ENCODE assay signal across 25 cellular contexts in the genomic region with DNA sequence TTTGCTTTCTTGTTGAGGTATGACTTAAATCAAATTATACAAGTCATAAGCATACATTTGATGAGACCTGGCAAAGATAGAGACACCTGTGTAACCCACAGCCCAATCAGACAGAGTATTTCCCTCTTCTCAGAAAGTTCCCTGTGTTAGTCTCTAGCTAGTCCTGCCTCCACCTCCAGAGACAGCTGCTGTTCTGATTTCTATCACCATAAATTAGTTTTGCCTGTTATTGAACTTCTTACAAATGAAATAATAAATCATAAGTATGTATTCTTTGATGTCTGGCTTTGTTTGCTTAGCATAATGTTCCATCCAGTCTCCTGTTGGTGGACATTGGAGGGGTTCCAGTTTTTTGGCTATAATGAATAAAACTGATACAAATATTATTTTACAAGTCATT.
"Had no signal": no experiment of that assay in that cellular context is flagged by ENCODE, and none has a peak within 500 bp of the region (broad histone marks: within the 10 kb centered on the region; RNA-seq: fewer than 3 reads in every experiment).

No MANE protein-coding gene starts in this region.

- H3K4me3 Mint-ChIP-seq: activated CD4-positive, alpha-beta T cell treated with anti-CD3 and anti-CD28 coated beads for 36 hours; activated CD8-positive, alpha-beta memory T cell treated with anti-CD3 and anti-CD28 coated beads, Interleukin-2, amount 10 ng/mL, durations not matched to agents 7 days and 5 days; activated CD8-positive, alpha-beta T cell treated with anti-CD3 and anti-CD28 coated beads, Interleukin-2, amount 10 ng/mL, durations not matched to agents 7 days and 5 days; activated naive CD8-positive, alpha-beta T cell; natural killer cell treated with Interleukin-12 subunit alpha and Interleukin-12 subunit beta and Interleukin-15 and Interleukin-18, amount 100 ng/mL, for 72 hours had no signal

- FAIRE-seq: colon, frontal cortex, islet of Langerhans had no signal

- H3K9me3 Mint-ChIP-seq: natural killer cell treated with Interleukin-12 subunit alpha and Interleukin-12 subunit beta and Interleukin-15 and Interleukin-18, amount 100 ng/mL, for 72 hours had no signal

- H3K27me3 ChIP-seq: body of pancreas, neutrophil, right lobe of liver, testis, transverse colon had no signal

- H3K27ac ChIP-seq: body of pancreas, dorsolateral prefrontal cortex, left ventricle myocardium inferior, neutrophil, right lobe of liver, testis had no signal

- H3K4me3 ChIP-seq: body of pancreas, dorsolateral prefrontal cortex, left ventricle myocardium inferior, lung, mucosa of descending colon, right lobe of liver, testis, transverse colon had no signal

- ATAC-seq: activated CD4-positive, alpha-beta T cell treated with anti-CD3 and anti-CD28 coated beads for 36 hours; activated CD8-positive, alpha-beta memory T cell treated with anti-CD3 and anti-CD28 coated beads, Interleukin-2, amount 10 ng/mL, durations not matched to agents 7 days and 5 days; activated CD8-positive, alpha-beta T cell treated with anti-CD3 and anti-CD28 coated beads, Interleukin-2, amount 10 ng/mL, durations not matched to agents 7 days and 5 days; body of pancreas; mucosa of descending colon; natural killer cell treated with Interleukin-12 subunit alpha and Interleukin-12 subunit beta and Interleukin-15 and Interleukin-18, amount 100 ng/mL, for 72 hours; right lobe of liver; stimulated activated naive CD8-positive, alpha-beta T cell treated with anti-CD3 and anti-CD28 coated beads, Interleukin-15, Interleukin-2, amounts not matched to agents 100 U/mL and 50 U/mL, for 24 hours had no signal

- DNase-seq: activated CD4-positive, alpha-beta T cell treated with anti-CD3 and anti-CD28 coated beads for 36 hours; activated CD4-positive, CD25-positive, alpha-beta regulatory T cell; activated CD8-positive, alpha-beta memory T cell treated with anti-CD3 and anti-CD28 coated beads, Interleukin-2, amount 10 ng/mL, durations not matched to agents 7 days and 5 days; activated CD8-positive, alpha-beta T cell treated with anti-CD3 and anti-CD28 coated beads, Interleukin-2, amount 10 ng/mL, durations not matched to agents 7 days and 5 days; activated naive CD4-positive, alpha-beta T cell treated with Interleukin-2 at 50 U/mL for 16 hours; activated T-cell treated with anti-CD3 and anti-CD28 coated beads, Interleukin-2, amount 50 U/mL, for 48 hours; aorta; body of pancreas; dorsolateral prefrontal cortex; effector memory CD4-positive, alpha-beta T cell; left ventricle myocardium inferior; mucosa of descending colon; right lobe of liver; stimulated activated CD4-positive, alpha-beta T cell treated with anti-CD3 and anti-CD28 coated beads, Interleukin-12 subunit alpha, Interleukin-12 subunit beta, amount 100 ng/mL, for 4 hours; stimulated activated CD4-positive, alpha-beta T cell treated with anti-CD3 and anti-CD28 coated beads, Interleukin-4, amount 100 ng/mL, for 1 hour; stimulated activated naive CD8-positive, alpha-beta T cell treated with anti-CD3 and anti-CD28 coated beads, Interleukin-15, Interleukin-2, amounts not matched to agents 100 U/mL and 50 U/mL, for 24 hours; transverse colon had no signal

- H3K27ac Mint-ChIP-seq: activated CD4-positive, alpha-beta T cell treated with anti-CD3 and anti-CD28 coated beads for 36 hours; activated CD8-positive, alpha-beta memory T cell treated with anti-CD3 and anti-CD28 coated beads, Interleukin-2, amount 10 ng/mL, durations not matched to agents 7 days and 5 days; activated CD8-positive, alpha-beta T cell treated with anti-CD3 and anti-CD28 coated beads, Interleukin-2, amount 10 ng/mL, durations not matched to agents 7 days and 5 days; activated naive CD8-positive, alpha-beta T cell; natural killer cell treated with Interleukin-12 subunit alpha and Interleukin-12 subunit beta and Interleukin-15 and Interleukin-18, amount 100 ng/mL, for 72 hours had no signal

- H3K9me3 ChIP-seq: body of pancreas, mucosa of descending colon, neutrophil, right lobe of liver, testis, transverse colon had no signal

- H3K4me1 Mint-ChIP-seq: activated CD4-positive, alpha-beta T cell treated with anti-CD3 and anti-CD28 coated beads for 36 hours; activated CD8-positive, alpha-beta memory T cell treated with anti-CD3 and anti-CD28 coated beads, Interleukin-2, amount 10 ng/mL, durations not matched to agents 7 days and 5 days had no signal

- H3K4me1 ChIP-seq: body of pancreas, right lobe of liver, testis, transverse colon had no signal

- H3K36me3 ChIP-seq: left ventricle myocardium inferior, neutrophil, right lobe of liver, transverse colon had no signal

- H3K36me3 Mint-ChIP-seq: activated CD8-positive, alpha-beta memory T cell treated with anti-CD3 and anti-CD28 coated beads, Interleukin-2, amount 10 ng/mL, durations not matched to agents 7 days and 5 days; activated naive CD8-positive, alpha-beta T cell; natural killer cell treated with Interleukin-12 subunit alpha and Interleukin-12 subunit beta and Interleukin-15 and Interleukin-18, amount 100 ng/mL, for 72 hours had no signal
